Comparison of ENCODE assay signal across 8 cellular contexts in the genomic region with DNA sequence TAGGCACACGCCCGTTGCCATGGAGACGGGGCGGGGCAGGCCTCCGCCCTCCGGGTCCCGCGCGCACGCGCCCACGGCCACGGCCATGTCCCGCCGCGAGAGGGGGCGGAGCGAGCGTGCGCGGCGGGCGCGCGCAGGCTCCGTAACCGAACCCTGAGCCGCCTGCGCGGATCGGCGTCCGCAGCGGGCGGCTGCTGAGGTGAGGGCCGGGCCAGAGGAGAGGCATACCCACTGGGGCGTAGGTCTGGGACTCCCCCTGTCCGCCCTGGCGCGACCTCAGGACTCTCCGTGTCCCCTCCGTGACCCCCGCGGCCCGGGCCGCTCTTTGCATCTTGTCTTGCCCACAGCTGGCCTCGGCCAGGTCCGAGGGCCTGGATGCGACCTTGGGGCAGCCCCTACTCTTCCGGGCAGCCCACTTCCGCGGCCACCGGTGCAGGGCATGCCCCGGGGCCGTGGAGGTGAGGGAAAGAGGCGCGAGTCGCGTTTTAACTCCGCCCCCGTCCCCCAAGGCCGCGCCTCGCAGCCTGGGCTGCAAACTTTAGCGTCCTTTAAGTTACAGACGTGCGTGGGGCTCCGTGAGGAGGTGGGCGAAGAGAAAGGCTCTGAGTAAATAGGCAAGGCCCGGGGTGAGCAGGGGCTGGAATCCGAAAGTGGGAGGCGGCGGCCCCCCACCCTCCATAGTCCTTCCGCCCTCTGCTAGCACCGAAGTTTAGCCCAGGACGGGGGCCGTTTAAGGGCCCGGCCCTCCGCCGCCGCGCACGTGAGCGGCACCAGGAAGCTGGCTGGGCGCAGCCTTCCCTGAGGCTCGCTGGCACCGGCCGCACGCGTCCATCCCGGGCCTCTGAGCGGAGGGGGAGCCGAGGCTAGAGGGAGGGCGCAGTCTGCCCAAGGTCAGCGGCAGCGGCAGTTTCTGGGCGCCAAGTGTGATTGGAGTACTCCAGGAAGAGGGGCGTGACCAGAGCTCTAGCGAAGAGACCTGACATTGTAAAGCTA. TPM values are rescaled to one million over a fixed set of nuclear protein-coding genes. Genes with fewer than 3 reads are reported as not detected.
DNase-seq lines count a peak whose midpoint lies in the region; ATAC-seq, FAIRE-seq and TF ChIP-seq lines count a peak whose summit lies in the region.

A gene with protein sequence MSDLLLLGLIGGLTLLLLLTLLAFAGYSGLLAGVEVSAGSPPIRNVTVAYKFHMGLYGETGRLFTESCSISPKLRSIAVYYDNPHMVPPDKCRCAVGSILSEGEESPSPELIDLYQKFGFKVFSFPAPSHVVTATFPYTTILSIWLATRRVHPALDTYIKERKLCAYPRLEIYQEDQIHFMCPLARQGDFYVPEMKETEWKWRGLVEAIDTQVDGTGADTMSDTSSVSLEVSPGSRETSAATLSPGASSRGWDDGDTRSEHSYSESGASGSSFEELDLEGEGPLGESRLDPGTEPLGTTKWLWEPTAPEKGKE (plus strand): TSS at position 163 of the 993 bp plus-strand sequence. CDS start 3,053 bp downstream, outside the sequence.

- peak; percentile 73 for ATAC-seq in HG02571 (IDR thresholded peaks at IDR 0.05; ENCODE audit: unreplicated experiment)
- peak; percentile 94 for ATAC-seq in aorta (ENCODE audit: low FRiP score)

- H3K27me3 ChIP-seq in ascending aorta (no peaks in the 10 kb centered on the region), aorta (ENCODE audit: control insufficient read depth in 1 of 2, insufficient read depth in 2 of 2, low read length in 1 of 2) (no peaks in the 10 kb centered on the region)

- DNase-seq in GM12891 (ENCODE audit: insufficient read length, low spot score) (peak; percentile 97), NCI-H1092 (lab: John Stamatoyannopoulos, UW) (peak; percentile 53), T-helper 22 cell (ENCODE audit: low read depth) (peak; percentile 92), ascending aorta (ENCODE audit: low spot score in 2 of 2) (peak; percentile 56 to 94), hepatic stellate cell (ENCODE audit: low spot score) (peak; percentile 98), renal cortical epithelial cell (ENCODE audit: low read depth) (peak; percentile 49), aorta (peak; percentile 95 to 97)

- FAIRE-seq in GM12891 (lab: Jason Lieb, UNC): peak; percentile 100

- 0% methylated on average over 96 to 99 of the region's 99 CpGs for WGBS in aorta, 2 donors

- H3K27ac ChIP-seq in ascending aorta: peak within 1 kb of the TSS; percentile 83 to 89
- peak within 1 kb of the TSS in 1 of 2 donors; percentile 73 for H3K27ac ChIP-seq in aorta (ENCODE audit: low read depth in 1 of 2, low read length in 2 of 2)

- no peak for TF ChIP-seq CTCF in ascending aorta (IDR thresholded peaks at IDR 0.05)

- intact Hi-C loops in ascending aorta (cut with DNase I) (loop anchor here (1.0 to 2.0 kb wide), 3 partner anchors 133 to 1105 kb away; a partner anchor contains a TSS), aorta (cut with DNase I) (loop anchor here (1.0 to 10.0 kb wide), 3 partner anchors 169 to 277 kb away; a partner anchor contains a TSS)

- peaks cover 5 to 14% of the 10 kb centered on the region in 2 donors for H3K4me1 ChIP-seq in ascending aorta
- H3K4me1 ChIP-seq in aorta (ENCODE audit: control insufficient read depth in 1 of 2, insufficient read depth in 2 of 2, low read length in 2 of 2): no peaks in the 10 kb centered on the region

- peak within 1 kb of the TSS; percentile 88 to 91 for H3K4me3 ChIP-seq in ascending aorta
- peak within 1 kb of the TSS; percentile 66 to 82 for H3K4me3 ChIP-seq in aorta (ENCODE audit: low read length in 2 of 2)

- no peaks in the 10 kb centered on the region for H3K9me3 ChIP-seq in ascending aorta
- no peaks in the 10 kb centered on the region for H3K9me3 ChIP-seq in aorta (ENCODE audit: control insufficient read depth, low read length)

- peak; percentile 76 for TF ChIP-seq POLR2A in GM12891 (IDR thresholded peaks at IDR 0.05; ENCODE audit: low read depth, low read length)

- peaks cover 3 to 10% of the 10 kb centered on the region in 2 donors for H3K36me3 ChIP-seq in ascending aorta
- H3K36me3 ChIP-seq in aorta (ENCODE audit: control insufficient read depth in 1 of 2, insufficient read depth in 2 of 2, low read length in 1 of 2): no peaks in the 10 kb centered on the region

TF ChIP-seq in GM12891, 5 proteins besides CTCF, POLR2A, EP300 and RAD21:
- no peak for TF ChIP-seq SPI1 (IDR thresholded peaks at IDR 0.05; ENCODE audit: low read depth, low read length)
- peak; percentile 68; the same call in 1 of the 2 replicates for TF ChIP-seq POLR2AphosphoS5 (IDR thresholded peaks at IDR 0.05; ENCODE audit: low read depth, low read length)
- peak; percentile 7 for TF ChIP-seq PAX5 (IDR thresholded peaks at IDR 0.05; ENCODE audit: insufficient read depth, low read length, severe bottlenecking)

RNA-seq across cellular contexts. Expression of the gene that starts here (rescaled TPM):
- polyA plus RNA-seq in GM12891 (2012; ENCODE audit: low read depth, missing spikeins): 30.0 TPM
- total RNA-seq in ascending aorta: 69.1 TPM
- total RNA-seq in renal cortical epithelial cell: 47.2 and 71.1 TPM in 2 replicates
- total RNA-seq in aorta: 10 to 100 TPM; 18.2 to 26.0 TPM
- 10 to 100 TPM; 25.0 to 40.7 TPM for polyA plus RNA-seq in aorta
